ENCODE assay signal across 9 cellular contexts in the genomic region with DNA sequence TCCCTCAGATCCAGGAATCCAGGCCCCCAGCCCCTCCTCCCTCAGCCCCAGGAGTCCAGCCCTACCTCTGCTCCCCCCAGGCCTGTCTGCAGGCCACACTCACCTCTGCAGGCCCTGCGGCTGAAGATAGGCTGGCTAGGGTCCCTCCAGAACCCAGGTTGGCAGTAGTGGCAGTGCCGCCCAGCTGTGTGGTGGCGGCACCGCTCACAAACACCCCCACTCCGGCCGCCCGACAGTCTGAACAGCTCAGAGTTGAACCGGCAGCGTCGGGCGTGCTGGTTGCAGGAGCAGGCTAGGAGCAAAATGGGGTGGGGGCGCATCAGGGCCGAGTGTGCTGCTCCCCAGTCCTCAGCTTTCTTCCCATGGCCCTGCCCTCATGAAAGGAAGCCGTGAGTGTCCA. TPM values are rescaled to one million over a fixed set of nuclear protein-coding genes. Genes with fewer than 3 reads are reported as not detected.
"Had no signal": no experiment of that assay in that cellular context is flagged by ENCODE, and none has a peak within 500 bp of the region (broad histone marks: within the 10 kb centered on the region; RNA-seq: fewer than 3 reads in every experiment).

No MANE protein-coding gene starts in this region.

- H3K4me3 Mint-ChIP-seq: HFFc6, IgD-negative memory B cell had no signal

- H3K27me3 Mint-ChIP-seq: IgD-negative memory B cell had no signal

- H3K27ac Mint-ChIP-seq: HFFc6, IgD-negative memory B cell had no signal

- H3K36me3 Mint-ChIP-seq: IgD-negative memory B cell had no signal

- H3K27ac ChIP-seq: GM23248, HL-60 had no signal

- H3K36me3 ChIP-seq: HAP-1 had no signal

- DNase-seq: GM23248, GOT3, HFFc6, KBM-7 had no signal

- H3K9me3 Mint-ChIP-seq: HFFc6, IgD-negative memory B cell had no signal

- H3K9ac ChIP-seq: GM23248 had no signal

- H3K9me3 ChIP-seq: HAP-1 had no signal

- H3K4me3 ChIP-seq: GM23248, HAP-1 had no signal

- H2AFZ ChIP-seq: GM23248 had no signal

RNA-seq across cellular contexts. Expression of gene NTN5, which starts 8.3 kb away (rescaled TPM):
- total RNA-seq: HepG2, HT1080 had no signal
- polyA plus RNA-seq: GM23248 had no signal

RNA-seq across cellular contexts. Expression of gene FUT2, which starts 31.3 kb away (rescaled TPM):
- total RNA-seq: GM23248, HFFc6, HT1080 had no signal
- polyA plus RNA-seq: HepG2, IgD-negative memory B cell had no signal
